8 cellular contexts compared by ENCODE assay signal in genomic region chr4:139229534-139230039, GRCh38. TPM values are rescaled to one million over a fixed set of nuclear protein-coding genes. Genes with fewer than 3 reads are reported as not detected.
DNase-seq lines count a peak whose midpoint lies in the region; ATAC-seq and TF ChIP-seq lines count a peak whose summit lies in the region.

No MANE protein-coding gene starts in this region.

- H3K27ac ChIP-seq in breast epithelium (no peak overlapping the region), upper lobe of left lung (no peak overlapping the region)

- H3K4me1 ChIP-seq in breast epithelium = no peaks in the 10 kb centered on the region
- H3K4me1 ChIP-seq in upper lobe of left lung = no peaks in the 10 kb centered on the region

- CTCF ChIA-PET in activated CD4-positive, alpha-beta memory T cell treated with anti-CD3 and anti-CD28 coated beads for 36 hours (lab: Charles Lee) = interaction anchor here (0.9 to 4.1 kb wide), 4 partner anchors 37 to 71 kb away, joined by 3 to 36 read pairs (median 6); no protein-coding TSS in a partner anchor

- no peaks in the 10 kb centered on the region for H3K27me3 Mint-ChIP-seq in activated T-cell treated with anti-CD3 and anti-CD28 coated beads, Interleukin-2, amount 50 U/mL, for 72 hours (ENCODE audit: low read depth)
- no peaks in the 10 kb centered on the region for H3K27me3 Mint-ChIP-seq in activated CD4-positive, alpha-beta memory T cell treated with anti-CD3 and anti-CD28 coated beads for 36 hours

- no peaks in the 10 kb centered on the region for H3K4me1 Mint-ChIP-seq in activated T-cell treated with anti-CD3 and anti-CD28 coated beads, Interleukin-2, amount 50 U/mL, for 72 hours (ENCODE audit: low read depth)
- H3K4me1 Mint-ChIP-seq in activated CD4-positive, alpha-beta memory T cell treated with anti-CD3 and anti-CD28 coated beads for 36 hours (ENCODE audit: low read depth) = no peaks in the 10 kb centered on the region

- H3K9me3 ChIP-seq in breast epithelium (no peaks in the 10 kb centered on the region), upper lobe of left lung (no peaks in the 10 kb centered on the region)

- TF ChIP-seq CTCF in HFF-Myc (IDR thresholded peaks at IDR 0.05; ENCODE audit: low read depth, low read length, missing control alignments) = peak; percentile 58
- peak; percentile 67 to 75 (median 71) for TF ChIP-seq CTCF in breast epithelium (IDR thresholded peaks at IDR 0.05)
- peak; percentile 54 to 75 (median 69) for TF ChIP-seq CTCF in upper lobe of left lung (IDR thresholded peaks at IDR 0.05)

- no peak overlapping the region for H3K4me3 ChIP-seq in HFF-Myc (replicated peaks; ENCODE audit: low read depth, low read length)
- no peak overlapping the region for H3K4me3 ChIP-seq in breast epithelium
- H3K4me3 ChIP-seq in upper lobe of left lung = no peak overlapping the region

- no peak for TF ChIP-seq EP300 in upper lobe of left lung (IDR thresholded peaks at IDR 0.05)

- H3K36me3 Mint-ChIP-seq in activated T-cell treated with anti-CD3 and anti-CD28 coated beads, Interleukin-2, amount 50 U/mL, for 72 hours (ENCODE audit: insufficient read depth in 2 of 2) = no peaks in the 10 kb centered on the region
- no peaks in the 10 kb centered on the region for H3K36me3 Mint-ChIP-seq in activated CD4-positive, alpha-beta memory T cell treated with anti-CD3 and anti-CD28 coated beads for 36 hours

- no peak overlapping the region for H3K27ac Mint-ChIP-seq in activated T-cell treated with anti-CD3 and anti-CD28 coated beads, Interleukin-2, amount 50 U/mL, for 72 hours
- no peak overlapping the region for H3K27ac Mint-ChIP-seq in activated CD4-positive, alpha-beta memory T cell treated with anti-CD3 and anti-CD28 coated beads for 36 hours

- TF ChIP-seq POLR2A in breast epithelium (IDR thresholded peaks at IDR 0.05) = no peak
- no peak for TF ChIP-seq POLR2A in upper lobe of left lung (IDR thresholded peaks at IDR 0.05)

- POLR2A ChIA-PET in activated CD4-positive, alpha-beta memory T cell treated with anti-CD3 and anti-CD28 coated beads for 36 hours (lab: Charles Lee) = no interaction called here

- WGBS in upper lobe of left lung, 2 donors = 31 to 34% methylated on average over 3 of the region's 3 CpGs

- no peaks in the 10 kb centered on the region for H3K36me3 ChIP-seq in breast epithelium
- no peaks in the 10 kb centered on the region for H3K36me3 ChIP-seq in upper lobe of left lung

- no peaks in the 10 kb centered on the region for H3K9me3 Mint-ChIP-seq in activated T-cell treated with anti-CD3 and anti-CD28 coated beads, Interleukin-2, amount 50 U/mL, for 72 hours
- no peaks in the 10 kb centered on the region for H3K9me3 Mint-ChIP-seq in activated CD4-positive, alpha-beta memory T cell treated with anti-CD3 and anti-CD28 coated beads for 36 hours

- H3K4me3 Mint-ChIP-seq in activated T-cell treated with anti-CD3 and anti-CD28 coated beads, Interleukin-2, amount 50 U/mL, for 72 hours = no peak overlapping the region
- no peak overlapping the region for H3K4me3 Mint-ChIP-seq in activated CD4-positive, alpha-beta memory T cell treated with anti-CD3 and anti-CD28 coated beads for 36 hours

- peak in 1 of 2 donors; percentile 7 for DNase-seq in activated T-cell treated with anti-CD3 and anti-CD28 coated beads, Interleukin-2, amount 50 U/mL, for 72 hours
- no peak for DNase-seq in activated T-cell treated with anti-CD3 and anti-CD28 coated beads, Interleukin-2, amount 50 U/mL, for 48 hours
- DNase-seq in HFF-Myc (ENCODE audit: extremely low read depth, low read depth) = no peak
- DNase-seq in NCI-H526 (lab: John Stamatoyannopoulos, UW) = peak; percentile 43 to 59
- no peak for DNase-seq in breast epithelium (ENCODE audit: low spot score in 2 of 2)
- no peak for DNase-seq in left colon
- DNase-seq in upper lobe of left lung = no peak
- no peak for DNase-seq in activated CD4-positive, alpha-beta memory T cell treated with anti-CD3 and anti-CD28 coated beads for 36 hours

- ATAC-seq in activated T-cell treated with anti-CD3 and anti-CD28 coated beads, Interleukin-2, amount 50 U/mL, for 72 hours (replicated peaks in 1 of 2) = peak; percentile 44 to 55
- ATAC-seq in left colon (peak; percentile 60), upper lobe of left lung (ENCODE audit: low FRiP score in 2 of 2) (peak in 1 of 2 donors; percentile 84)

- H3K27me3 ChIP-seq in breast epithelium (no peaks in the 10 kb centered on the region), upper lobe of left lung (no peaks in the 10 kb centered on the region)

- intact Hi-C loops in breast epithelium (cut with DNase I; ENCODE audit: low total_unique reads) (no loop called here), left colon (cut with DNase I, micrococcal nuclease) (loop anchor here in 1 of 2 donors (10.0 kb wide), 1 partner anchor 55 kb away; the partner anchor contains the start of gene MGARP)
- intact Hi-C loops in activated CD4-positive, alpha-beta memory T cell treated with anti-CD3 and anti-CD28 coated beads for 36 hours (cut with micrococcal nuclease) = loop anchor here (1.0 to 2.0 kb wide), 5 partner anchors 37 to 199 kb away; no protein-coding TSS in a partner anchor

RNA-seq across cellular contexts. Expression of gene MGARP, which starts 50.4 kb away (rescaled TPM):
- total RNA-seq in activated T-cell treated with anti-CD3 and anti-CD28 coated beads, Interleukin-2, amount 50 U/mL, for 72 hours = not detected
- total RNA-seq in breast epithelium = 1 to 10 TPM in 2 of 3 donors, not detected in 1; 1.6 to 3.8 TPM
- under 1 TPM in 1 of 2 donors, not detected in 1; 0.22 TPM for total RNA-seq in left colon
- total RNA-seq in upper lobe of left lung = under 1 TPM in 2 of 6 donors, not detected in 4; 0.43 to 0.98 TPM
- under 1 TPM in 1 of 2 experiments, not detected in 1; 0.22 TPM for total RNA-seq in activated CD4-positive, alpha-beta memory T cell treated with anti-CD3 and anti-CD28 coated beads for 36 hours

RNA-seq across cellular contexts. Expression of gene ELF2, which starts 52.6 kb away (rescaled TPM):
- total RNA-seq in activated T-cell treated with anti-CD3 and anti-CD28 coated beads, Interleukin-2, amount 50 U/mL, for 72 hours = 10 to 100 TPM; 34.8 to 36.4 TPM
- total RNA-seq in breast epithelium (100 to 1,000 TPM in 1 of 3 donors, 10 to 100 TPM in 2; 59.4 to 106 (median 67.2) TPM), left colon (10 to 100 TPM; 32.6 TPM), upper lobe of left lung (10 to 100 TPM; 34.5 to 87.0 (median 39.1) TPM)
- total RNA-seq in activated CD4-positive, alpha-beta memory T cell treated with anti-CD3 and anti-CD28 coated beads for 36 hours = 10 to 100 TPM; 24.2 to 29.7 TPM

Comparison
In these comparisons a context has a peak if more than half of its experiments do, and no peak if none do; other contexts are left out.
1. DNase-seq: peak in NCI-H526 (2 of 2); none in activated T-cell treated with anti-CD3 and anti-CD28 coated beads, Interleukin-2, amount 50 U/mL, for 48 hours (0 of 2), HFF-Myc (single experiment), breast epithelium (0 of 2), left colon (0 of 2), upper lobe of left lung (0 of 2) and activated CD4-positive, alpha-beta memory T cell treated with anti-CD3 and anti-CD28 coated beads for 36 hours (single experiment).
2. Peak in every context shown above with its lines, with median percentiles within 50 percentile points of each other: CTCF ChIP-seq.